In genomic region chr13:113742000-113742441, GRCh38 we compare ENCODE assay signal across 8 cellular contexts. TPM values are rescaled to one million over a fixed set of nuclear protein-coding genes. Genes with fewer than 3 reads are reported as not detected.
DNase-seq lines count a peak whose midpoint lies in the region; ATAC-seq and TF ChIP-seq lines count a peak whose summit lies in the region.

No MANE protein-coding gene starts in this region.

- H3K27me3 ChIP-seq in Panc1 (ENCODE audit: control insufficient read depth, insufficient read depth, low read length): no peaks in the 10 kb centered on the region

- no peak overlapping the region for H3K4me3 ChIP-seq in Panc1 (ENCODE audit: low read depth in 2 of 2, low read length in 2 of 2)

- no TSS peak for BruUV-seq in Panc1 (replicated peaks; lab: Mats Ljungman, UMichigan)

- peak overlapping the region; percentile 6 for H3K27ac Mint-ChIP-seq in dendritic cell treated with granulocyte-macrophage colony-stimulating factor and Interleukin-4, amounts not matched to agents 40 ng/mL and 50 ng/mL, for 4 days
- H3K27ac Mint-ChIP-seq in naive thymus-derived CD8-positive, alpha-beta T cell: peak overlapping the region in 1 of 10 donors; percentile 18

- peaks cover 47% of the 10 kb centered on the region for H3K4me1 Mint-ChIP-seq in dendritic cell treated with granulocyte-macrophage colony-stimulating factor and Interleukin-4, amounts not matched to agents 40 ng/mL and 50 ng/mL, for 4 days (ENCODE audit: low read depth)
- H3K4me1 Mint-ChIP-seq in naive thymus-derived CD8-positive, alpha-beta T cell: peaks cover 16 to 30% (median 26%) of the 10 kb centered on the region in 4 donors

- ATAC-seq in Panc1: peak; percentile 56
- peak; percentile 73 to 79 for ATAC-seq in naive thymus-derived CD8-positive, alpha-beta T cell
- ATAC-seq in HG03108 (IDR thresholded peaks at IDR 0.05; ENCODE audit: unreplicated experiment): no peak
- ATAC-seq in HG03439 (IDR thresholded peaks at IDR 0.05; ENCODE audit: unreplicated experiment): no peak

- no peak overlapping the region for H3K4me3 Mint-ChIP-seq in dendritic cell treated with granulocyte-macrophage colony-stimulating factor and Interleukin-4, amounts not matched to agents 40 ng/mL and 50 ng/mL, for 4 days
- peak overlapping the region in 9 of 10 donors; percentile 22 to 74 (median 63) for H3K4me3 Mint-ChIP-seq in naive thymus-derived CD8-positive, alpha-beta T cell

- H3K27ac ChIP-seq in Panc1 (ENCODE audit: low read length): no peak overlapping the region

- no peaks in the 10 kb centered on the region for H3K9me3 Mint-ChIP-seq in dendritic cell treated with granulocyte-macrophage colony-stimulating factor and Interleukin-4, amounts not matched to agents 40 ng/mL and 50 ng/mL, for 4 days
- H3K9me3 Mint-ChIP-seq in naive thymus-derived CD8-positive, alpha-beta T cell: peaks cover 0 to 3% (median 0%) of the 10 kb centered on the region in 9 donors

- no peak for TF ChIP-seq CTCF in Panc1 (IDR thresholded peaks at IDR 0.05)

- POLR2A ChIA-PET in Panc1 (lab: Charles Lee): interaction anchor here (0.7 kb wide), 1 partner anchor 472 kb away, joined by 3 read pairs; no protein-coding TSS in a partner anchor
- POLR2A ChIA-PET in naive thymus-derived CD8-positive, alpha-beta T cell (lab: Charles Lee): interaction anchor here (1.3 kb wide), 1 partner anchor 13 kb away, joined by 3 read pairs; no protein-coding TSS in a partner anchor

- H3K4me1 ChIP-seq in Panc1 (ENCODE audit: control insufficient read depth, insufficient read depth, low read length): no peaks in the 10 kb centered on the region

- H3K9me3 ChIP-seq in Panc1 (ENCODE audit: control insufficient read depth, insufficient read depth, low read depth, low read length): no peaks in the 10 kb centered on the region

- H3K27me3 Mint-ChIP-seq in dendritic cell treated with granulocyte-macrophage colony-stimulating factor and Interleukin-4, amounts not matched to agents 40 ng/mL and 50 ng/mL, for 4 days: peaks cover 72% of the 10 kb centered on the region
- H3K27me3 Mint-ChIP-seq in naive thymus-derived CD8-positive, alpha-beta T cell: peaks cover 2 to 48% (median 15%) of the 10 kb centered on the region in 5 donors

- CTCF ChIA-PET in Panc1 (lab: Charles Lee): interaction anchor here (0.5 kb wide), 1 partner anchor 10 kb away, joined by 3 read pairs; no protein-coding TSS in a partner anchor

- DNase-seq in Ammon's horn (ENCODE audit: low spot score): peak; percentile 60
- peak; percentile 70 for DNase-seq in H4 (ENCODE audit: low spot score)
- DNase-seq in Panc1 (ENCODE audit: low read depth, low spot score): no peak
- DNase-seq in naive thymus-derived CD8-positive, alpha-beta T cell: peak in 6 of 10 donors; percentile 13 to 40 (median 29)
- no peak for DNase-seq in activated CD8-positive, alpha-beta memory T cell treated with anti-CD3 and anti-CD28 coated beads, Interleukin-2, amount 50 U/mL, for 4 hours

- H3K36me3 Mint-ChIP-seq in dendritic cell treated with granulocyte-macrophage colony-stimulating factor and Interleukin-4, amounts not matched to agents 40 ng/mL and 50 ng/mL, for 4 days (ENCODE audit: low read depth): no peaks in the 10 kb centered on the region
- no peaks in the 10 kb centered on the region for H3K36me3 Mint-ChIP-seq in naive thymus-derived CD8-positive, alpha-beta T cell

- H3K36me3 ChIP-seq in Panc1 (ENCODE audit: control insufficient read depth, insufficient read depth, low read length): no peaks in the 10 kb centered on the region

- in situ Hi-C loops in Panc1 (cut with HindIII; ENCODE audit: low pct_unique_long_range_greater_than_20kb, low sequenced_read_pairs): no loop called here

- intact Hi-C loops in Panc1 (cut with micrococcal nuclease; ENCODE audit: unreplicated experiment): no loop called here
- intact Hi-C loops in dendritic cell treated with granulocyte-macrophage colony-stimulating factor and Interleukin-4, amounts not matched to agents 40 ng/mL and 50 ng/mL, for 4 days (cut with micrococcal nuclease): loop anchor here (2.0 kb wide), 1 partner anchor 17 kb away; the partner anchor contains the start of gene TMEM255B

RNA-seq across cellular contexts. Expression of gene TMEM255B, which starts 17.0 kb away (rescaled TPM):
- 2.1 TPM in 1 of 2 replicates, not detected in the other for total RNA-seq in H4 (2014; rRNA removed; shearing (Covaris generic))
- total RNA-seq in Panc1 (2021; ENCODE audit: unreplicated experiment): 26.3 TPM
- 23.6 TPM for polyA plus RNA-seq in Panc1 (2012; ENCODE audit: insufficient read length)
- under 1 TPM; 0.71 to 0.75 TPM for total RNA-seq in naive thymus-derived CD8-positive, alpha-beta T cell
- under 1 TPM in 2 of 3 donors, not detected in 1; 0.02 to 0.07 TPM for polyA plus RNA-seq in naive thymus-derived CD8-positive, alpha-beta T cell

Comparison
In these comparisons a context has a peak if more than half of its experiments do, and no peak if none do; other contexts are left out.
1. DNase-seq: peak in Ammon's horn (single experiment), H4 (single experiment) and naive thymus-derived CD8-positive, alpha-beta T cell (6 of 10); none in Panc1 (single experiment) and activated CD8-positive, alpha-beta memory T cell treated with anti-CD3 and anti-CD28 coated beads, Interleukin-2, amount 50 U/mL, for 4 hours (single experiment).
2. ATAC-seq: peak in Panc1 (single experiment) and naive thymus-derived CD8-positive, alpha-beta T cell (2 of 2); none in HG03108 (single experiment) and HG03439 (single experiment).